8 cellular contexts compared by ENCODE assay signal in the genomic region with DNA sequence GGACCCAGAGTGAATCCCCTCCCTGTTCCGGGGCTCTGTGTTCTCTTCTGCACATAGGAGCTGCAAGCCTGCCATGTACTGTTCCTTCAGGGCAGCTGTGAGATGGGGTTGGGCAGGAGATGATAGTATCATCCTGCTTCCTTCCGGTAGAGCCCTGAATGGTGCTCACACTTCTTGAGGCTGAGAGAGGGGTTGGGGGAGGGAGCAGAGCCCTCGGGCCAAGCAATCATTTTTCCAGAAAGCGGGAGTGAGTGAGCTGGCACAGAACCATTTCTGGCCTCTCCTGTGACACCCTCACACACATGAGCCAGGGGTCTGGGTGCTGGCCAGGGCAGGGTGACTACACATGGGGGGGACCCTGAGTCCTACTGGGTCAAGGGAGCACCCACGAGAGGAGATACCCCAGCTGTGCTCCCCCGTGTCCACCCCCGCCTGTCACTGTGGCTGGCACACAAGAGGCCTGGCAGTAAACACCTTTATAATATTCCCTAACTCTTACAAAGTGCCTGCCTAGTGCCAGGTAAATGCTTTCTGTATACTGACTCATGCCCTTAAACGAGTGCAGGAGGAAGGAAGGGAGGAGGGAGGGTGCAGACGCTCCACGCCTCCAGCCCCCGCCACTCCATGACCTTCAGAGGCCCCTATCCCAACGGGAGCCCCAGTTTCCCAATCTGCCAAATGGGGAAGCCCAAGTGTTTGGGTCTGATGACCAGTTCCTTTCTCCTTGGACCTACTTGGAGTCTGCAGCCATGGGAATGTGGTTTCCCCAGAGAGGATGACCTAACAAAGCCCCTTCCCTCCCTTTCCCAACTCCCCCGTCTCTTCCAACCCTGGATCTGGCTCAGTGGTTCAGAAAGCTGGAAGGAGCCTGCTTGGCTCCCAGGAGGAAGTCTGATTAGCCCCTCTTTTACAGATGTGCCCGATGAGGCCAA. TPM values are rescaled to one million over a fixed set of nuclear protein-coding genes. Genes with fewer than 3 reads are reported as not detected.
DNase-seq lines count a peak whose midpoint lies in the region; ATAC-seq and TF ChIP-seq lines count a peak whose summit lies in the region.

No MANE protein-coding gene starts in this region.

- intact Hi-C loops in transverse colon (cut with DNase I; ENCODE audit: low total_unique reads) = no loop called here

- peaks cover 76% of the 10 kb centered on the region for H3K4me1 ChIP-seq in Karpas-422 (ENCODE audit: low read length)
- peaks cover 0 to 19% of the 10 kb centered on the region in 2 donors for H3K4me1 ChIP-seq in right atrium auricular region
- peaks cover 5 to 45% (median 8%) of the 10 kb centered on the region in 4 donors for H3K4me1 ChIP-seq in transverse colon

- H3K27ac ChIP-seq in Karpas-422 (ENCODE audit: low read length) (peak overlapping the region; percentile 97), right atrium auricular region (peak overlapping the region; percentile 14 to 48), transverse colon (peak overlapping the region; percentile 60 to 80 (median 76))

- TF ChIP-seq CTCF in right atrium auricular region (IDR thresholded peaks at IDR 0.05) (no peak), transverse colon (IDR thresholded peaks at IDR 0.05) (no peak)

- peak; percentile 47 for TF ChIP-seq POLR2A in transverse colon (IDR thresholded peaks at IDR 0.05)

- no peak for TF ChIP-seq EP300 in transverse colon (IDR thresholded peaks at IDR 0.05; ENCODE audit: low read depth)

- no peak overlapping the region for H2AFZ ChIP-seq in Karpas-422 (ENCODE audit: low read length)

- peak overlapping the region; percentile 81 for H3K9ac ChIP-seq in Karpas-422 (ENCODE audit: low read length)

- peak overlapping the region; percentile 81 for H3K4me2 ChIP-seq in Karpas-422 (ENCODE audit: low read depth, low read length, poor library complexity, severe bottlenecking)

- H3K4me3 ChIP-seq in Karpas-422 (ENCODE audit: low read length) (peak overlapping the region; percentile 60), right atrium auricular region (no peak overlapping the region), transverse colon (no peak overlapping the region)

- H3K79me2 ChIP-seq in Karpas-422 (ENCODE audit: low read length) = peaks cover 38% of the 10 kb centered on the region

- H3K9me3 ChIP-seq in Karpas-422 (ENCODE audit: low read length) (no peaks in the 10 kb centered on the region), right atrium auricular region (no peaks in the 10 kb centered on the region), transverse colon (no peaks in the 10 kb centered on the region)

- peaks cover 42% of the 10 kb centered on the region; the same call in 1 of the 2 replicates for H3K36me3 ChIP-seq in Karpas-422 (ENCODE audit: insufficient read depth, low read length)
- H3K36me3 ChIP-seq in right atrium auricular region = peaks cover 31% of the 10 kb centered on the region
- H3K36me3 ChIP-seq in transverse colon = peaks cover 0 to 9% (median 0%) of the 10 kb centered on the region in 4 donors

- ATAC-seq in GM19395 (IDR thresholded peaks at IDR 0.05; ENCODE audit: unreplicated experiment) = peak; percentile 45

- H3K9me2 ChIP-seq in Karpas-422 (replicated peaks; ENCODE audit: insufficient read depth, low read length) = no peaks in the 10 kb centered on the region

- DNase-seq in Karpas-422 (no peak), right atrium auricular region (ENCODE audit: low spot score) (no peak), transverse colon (peak; percentile 45), HUDEP-2 (lab: John Stamatoyannopoulos, UW; ENCODE audit: unreplicated experiment in 76 of 76) (no peak), midbrain (lab: John Stamatoyannopoulos, UW) (no peak), NCI-H69 (lab: John Stamatoyannopoulos, UW) (no peak)
- peak; percentile 39 for DNase-seq in activated effector memory CD4-positive, alpha-beta T cell treated with Interleukin-2 at 50 U/mL for 16 hours

- H3K27me3 ChIP-seq in Karpas-422 (ENCODE audit: low read length) (no peaks in the 10 kb centered on the region), right atrium auricular region (no peaks in the 10 kb centered on the region), transverse colon (no peaks in the 10 kb centered on the region)

- H4K20me1 ChIP-seq in Karpas-422 (ENCODE audit: insufficient read depth, low read depth, low read length) = no peaks in the 10 kb centered on the region

- in situ Hi-C loops in transverse colon (cut with MboI; ENCODE audit: low pct_ligation_motif_present in 1 of 4, low pct_unique_long_range_greater_than_20kb in 1 of 4, low sequenced_read_pairs in 3 of 4) = no loop called here

- 20 to 52% methylated on average over 1 to 14 of the region's 14 CpGs for WGBS in transverse colon (ENCODE audit: low coverage in 1 of 2), 2 donors

RNA-seq across cellular contexts. Expression of gene AKNA, which starts 15.5 kb away (rescaled TPM):
- 77.9 and 122 TPM in 2 replicates for total RNA-seq in Karpas-422 (2014; rRNA removed; shearing (Covaris generic); ENCODE audit: low replicate concordance)
- total RNA-seq in right atrium auricular region = 1 to 10 TPM; 3.1 to 7.8 TPM
- 10 to 100 TPM; 34.8 to 63.2 (median 48.6) TPM for total RNA-seq in transverse colon

RNA-seq across cellular contexts. Expression of gene ORM2, which starts 42.6 kb away (rescaled TPM):
- total RNA-seq in Karpas-422 (2014; rRNA removed; shearing (Covaris generic); ENCODE audit: low replicate concordance) = not detected in 2 replicates
- total RNA-seq in right atrium auricular region (not detected), transverse colon (not detected)

RNA-seq across cellular contexts. Expression of gene ORM1, which starts 49.4 kb away (rescaled TPM):
- total RNA-seq in Karpas-422 (2014; rRNA removed; shearing (Covaris generic); ENCODE audit: low replicate concordance) = not detected in 2 replicates
- total RNA-seq in right atrium auricular region (not detected), transverse colon (not detected)

Comparison
In these comparisons a context has a peak if more than half of its experiments do, and no peak if none do; other contexts are left out.
1. DNase-seq: peak in activated effector memory CD4-positive, alpha-beta T cell treated with Interleukin-2 at 50 U/mL for 16 hours (single experiment) and transverse colon (single experiment); none in Karpas-422 (single experiment), right atrium auricular region (single experiment), HUDEP-2 (0 of 76), midbrain (single experiment) and NCI-H69 (single experiment).
2. H3K27ac ChIP-seq: peak in every context shown above with its lines; median percentile 97 in Karpas-422; 76 in transverse colon; 31 in right atrium auricular region.